7 cellular contexts compared by ENCODE assay signal in the genomic region with DNA sequence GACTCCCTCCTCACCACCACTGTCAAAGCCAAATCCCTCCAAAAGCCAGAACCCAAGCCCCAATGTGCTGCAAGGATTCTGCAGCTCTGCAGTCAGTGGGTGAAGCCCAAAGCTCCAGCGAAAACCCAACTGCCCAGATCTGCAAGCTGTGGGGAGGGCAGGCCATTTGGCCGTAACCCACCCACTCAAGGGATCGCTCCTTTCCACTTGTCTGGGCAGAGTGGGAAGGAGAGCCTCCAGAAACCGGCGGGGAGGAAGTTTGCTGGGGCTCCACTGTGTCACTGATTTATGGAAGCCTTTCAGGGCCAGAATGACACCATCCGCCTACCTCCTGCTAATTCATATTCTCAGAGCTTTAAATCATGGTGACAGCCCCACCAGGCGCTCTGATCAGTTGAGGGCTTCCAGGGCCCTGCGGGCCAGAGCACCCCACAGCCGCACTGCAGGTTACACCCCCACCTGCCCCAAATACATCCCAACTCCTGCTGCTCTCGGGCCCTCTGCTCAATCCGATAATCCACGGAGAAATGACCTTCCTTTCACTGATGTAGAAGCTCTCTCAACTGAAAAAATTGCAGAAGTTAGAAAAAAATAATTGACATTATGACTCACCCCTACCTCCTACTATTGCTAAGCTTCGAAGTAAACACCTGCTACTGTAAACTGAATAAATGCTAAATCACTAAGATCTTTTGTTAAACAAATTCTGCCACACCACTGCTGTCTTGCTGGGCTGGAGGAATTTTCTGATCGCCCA. TPM values are rescaled to one million over a fixed set of nuclear protein-coding genes. Genes with fewer than 3 reads are reported as not detected.
A peak's percentile ranks its signal among the peaks of the same experiment; 100 is the strongest.
DNase-seq lines count a peak whose midpoint lies in the region; ATAC-seq and TF ChIP-seq lines count a peak whose summit lies in the region.

No MANE protein-coding gene starts in this region.

- H3K36me3 Mint-ChIP-seq in T-helper 2 cell treated with Interferon-gamma antibody and Interleukin-4, amounts not matched to agents 5 μg/mL and 100 μg/mL, for 36 hours (ENCODE audit: low read depth), result no peaks in the 10 kb centered on the region

- H3K4me3 ChIP-seq in H7 (ENCODE audit: insufficient read depth, low read depth, low read length) (no peak overlapping the region), thoracic aorta (peak overlapping the region; percentile 35)

- peaks cover 17 to 40% of the 10 kb centered on the region in 2 donors for H3K4me1 ChIP-seq in thoracic aorta (ENCODE audit: control insufficient read depth in 1 of 2, low read depth in 2 of 2)

- peaks cover 8% of the 10 kb centered on the region for H3K4me1 Mint-ChIP-seq in T-helper 2 cell treated with Interferon-gamma antibody and Interleukin-4, amounts not matched to agents 5 μg/mL and 100 μg/mL, for 36 hours (ENCODE audit: low read depth)

- H3K9me3 Mint-ChIP-seq in T-helper 2 cell treated with Interferon-gamma antibody and Interleukin-4, amounts not matched to agents 5 μg/mL and 100 μg/mL, for 36 hours, result no peaks in the 10 kb centered on the region

- H3K27ac Mint-ChIP-seq in T-helper 2 cell treated with Interferon-gamma antibody and Interleukin-4, amounts not matched to agents 5 μg/mL and 100 μg/mL, for 36 hours, result no peak overlapping the region

- ATAC-seq in thoracic aorta (ENCODE audit: insufficient number of reproducible peaks, low FRiP score, low read depth), result no peak
- ATAC-seq in GM21723 (IDR thresholded peaks at IDR 0.05; ENCODE audit: unreplicated experiment), result no peak

- peak; percentile 60 for DNase-seq in H7
- DNase-seq in MV-4-11 (lab: John Stamatoyannopoulos, UW), result peak; percentile 64
- DNase-seq in germinal center (ENCODE audit: low spot score), result peak; percentile 17
- no peak for DNase-seq in thoracic aorta (ENCODE audit: low spot score)
- no peak for DNase-seq in middle frontal gyrus (ENCODE audit: extremely low spot score, low spot score)
- no peak for DNase-seq in T-helper 2 cell treated with Interferon-gamma antibody and Interleukin-4, amounts not matched to agents 5 μg/mL and 100 μg/mL, for 36 hours (ENCODE audit: low spot score)

- no peaks in the 10 kb centered on the region for H3K9me3 ChIP-seq in thoracic aorta

- H3K36me3 ChIP-seq in H7 (replicated peaks; ENCODE audit: control insufficient read depth, insufficient read depth, low read length) (no peaks in the 10 kb centered on the region), thoracic aorta (no peaks in the 10 kb centered on the region)

- TF ChIP-seq CTCF in thoracic aorta (IDR thresholded peaks at IDR 0.05), result no peak

- peaks cover 42% of the 10 kb centered on the region for H3K27me3 Mint-ChIP-seq in T-helper 2 cell treated with Interferon-gamma antibody and Interleukin-4, amounts not matched to agents 5 μg/mL and 100 μg/mL, for 36 hours (ENCODE audit: low read depth)

- peak overlapping the region; percentile 45 to 67 for H3K27ac ChIP-seq in thoracic aorta

- H3K27me3 ChIP-seq in H7 (ENCODE audit: control insufficient read depth, insufficient read depth, low read length) (no peaks in the 10 kb centered on the region), thoracic aorta (replicated peaks; ENCODE audit: insufficient read depth) (no peaks in the 10 kb centered on the region)

- no peak overlapping the region for H3K4me3 Mint-ChIP-seq in T-helper 2 cell treated with Interferon-gamma antibody and Interleukin-4, amounts not matched to agents 5 μg/mL and 100 μg/mL, for 36 hours

RNA-seq across cellular contexts. Expression of gene RAB4A, which starts 40.6 kb away (rescaled TPM):
- 47.0 and 60.7 TPM in 2 replicates for total RNA-seq in H7 (2014; rRNA removed; shearing (Covaris generic))
- 10 to 100 TPM; 25.5 to 29.5 TPM for total RNA-seq in thoracic aorta

Comparison
In these comparisons a context has a peak if more than half of its experiments do, and no peak if none do; other contexts are left out.
1. DNase-seq: peak in H7 (single experiment), MV-4-11 (single experiment) and germinal center (single experiment); none in thoracic aorta (single experiment), middle frontal gyrus (single experiment) and T-helper 2 cell treated with Interferon-gamma antibody and Interleukin-4, amounts not matched to agents 5 μg/mL and 100 μg/mL, for 36 hours (single experiment).